ENCODE assay signal across 12 cellular contexts in the genomic region with DNA sequence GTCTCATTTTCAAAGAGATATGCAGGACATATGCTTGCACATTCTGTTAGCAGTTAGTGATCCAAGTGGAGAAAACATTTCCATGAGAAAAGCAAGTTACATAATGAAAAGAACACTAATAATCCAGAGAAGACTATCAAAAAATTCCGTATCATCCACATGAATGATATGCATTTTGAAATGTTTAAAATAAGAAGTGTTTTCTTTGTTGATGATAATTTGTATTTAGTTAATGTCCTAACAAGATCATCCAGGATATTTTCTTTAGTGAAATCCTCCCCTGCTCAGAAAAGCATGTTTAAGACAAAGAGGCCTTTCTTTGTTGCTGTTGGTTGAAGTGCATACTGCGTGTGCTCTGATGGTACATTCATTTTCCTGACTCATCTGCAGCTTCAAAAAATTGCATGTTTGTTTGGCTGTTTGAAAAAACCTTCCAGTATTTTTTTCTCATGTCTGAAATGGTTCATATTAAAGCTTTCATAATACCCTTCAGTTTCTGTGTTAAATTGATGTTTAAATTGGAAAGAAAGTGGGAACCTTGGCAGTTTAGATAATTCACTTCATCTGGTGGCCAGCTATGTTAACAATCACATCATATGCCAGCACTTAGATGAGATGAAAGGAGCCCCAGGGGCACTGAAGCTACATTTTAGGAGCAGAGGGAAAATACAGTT.
DNase-seq lines count a peak whose midpoint lies in the region; TF ChIP-seq lines count a peak whose summit lies in the region.
"Had no signal": no experiment of that assay in that cellular context is flagged by ENCODE, and none has a peak within 500 bp of the region (broad histone marks: within the 10 kb centered on the region; RNA-seq: fewer than 3 reads in every experiment).

No MANE protein-coding gene starts in this region.

- H3K4me3 ChIP-seq in neural cell (ENCODE audit: low read length) (peak overlapping the region; percentile 28), esophagus squamous epithelium (no peak overlapping the region)
- no peak overlapping the region for H3K4me3 ChIP-seq in effector memory CD4-positive, alpha-beta T cell (ENCODE audit: insufficient read depth, low read depth, low read length, poor library complexity, severe bottlenecking)

- 58 to 67% methylated on average over 2 of the region's 2 CpGs for WGBS in esophagus squamous epithelium, 2 donors

- no peak for TF ChIP-seq RAD21 in neural cell (conservative IDR thresholded peaks at IDR 0.05)

- H3K9me3 Mint-ChIP-seq in activated CD4-positive, alpha-beta memory T cell treated with anti-CD3 and anti-CD28 coated beads, Interleukin-2, amount 10 ng/mL, durations not matched to agents 7 days and 5 days: no peaks in the 10 kb centered on the region

- H3K4me1 Mint-ChIP-seq in activated CD4-positive, alpha-beta memory T cell treated with anti-CD3 and anti-CD28 coated beads, Interleukin-2, amount 10 ng/mL, durations not matched to agents 7 days and 5 days: no peaks in the 10 kb centered on the region

- H4K20me1 ChIP-seq in neural cell (ENCODE audit: insufficient read depth): no peaks in the 10 kb centered on the region

- H3K27me3 Mint-ChIP-seq in activated CD4-positive, alpha-beta memory T cell treated with anti-CD3 and anti-CD28 coated beads, Interleukin-2, amount 10 ng/mL, durations not matched to agents 7 days and 5 days: no peaks in the 10 kb centered on the region

- peaks cover 5% of the 10 kb centered on the region for H3F3A ChIP-seq in neural cell (ENCODE audit: insufficient read depth, low read length, poor library complexity, severe bottlenecking)

- H3K4me1 ChIP-seq in esophagus squamous epithelium: peaks cover 0 to 10% (median 8%) of the 10 kb centered on the region in 3 donors
- no peaks in the 10 kb centered on the region for H3K4me1 ChIP-seq in effector memory CD4-positive, alpha-beta T cell (ENCODE audit: control insufficient read depth, insufficient read depth, low read length, poor library complexity, severe bottlenecking)
- H3K4me1 ChIP-seq: Caco-2 had no signal

- intact Hi-C loops in esophagus squamous epithelium (cut with DNase I): no loop called here

- TF ChIP-seq EP300 in neural cell (conservative IDR thresholded peaks at IDR 0.05; ENCODE audit: poor library complexity, severe bottlenecking): peak; percentile 87

- H3K36me3 ChIP-seq in neural cell (ENCODE audit: insufficient read depth, low read length) (no peaks in the 10 kb centered on the region), esophagus squamous epithelium (no peaks in the 10 kb centered on the region)
- H3K36me3 ChIP-seq in effector memory CD4-positive, alpha-beta T cell (ENCODE audit: control insufficient read depth, insufficient read depth, low read length): no peaks in the 10 kb centered on the region

- no peak for TF ChIP-seq CTCF in neural cell (IDR thresholded peaks at IDR 0.05; ENCODE audit: poor library complexity, severe bottlenecking)
- TF ChIP-seq CTCF in esophagus squamous epithelium (IDR thresholded peaks at IDR 0.05): no peak

- DNase-seq in EL: peak; percentile 50
- DNase-seq in NCI-H2227 (lab: John Stamatoyannopoulos, UW; ENCODE audit: unreplicated experiment): peak; percentile 25
- DNase-seq in T-helper 1 cell: no peak
- DNase-seq in esophagus squamous epithelium (lab: John Stamatoyannopoulos, UW): no peak
- DNase-seq in activated CD4-positive, alpha-beta memory T cell treated with anti-CD3 and anti-CD28 coated beads, Interleukin-2, amount 10 ng/mL, durations not matched to agents 7 days and 5 days: no peak
- no peak for DNase-seq in effector memory CD4-positive, alpha-beta T cell
- DNase-seq: activated CD4-positive, CD25-positive, alpha-beta regulatory T cell treated with anti-CD3 and anti-CD28 coated beads, Interleukin-2, amount 50 U/mL, for 72 hours; activated effector memory CD4-positive, alpha-beta T cell treated with anti-CD3 and anti-CD28 coated beads, Interleukin-2, amount 50 U/mL, for 16 hours; Caco-2; islet precursor cell had no signal

- no peaks in the 10 kb centered on the region for H3K9me2 ChIP-seq in neural cell (ENCODE audit: insufficient read depth, low read length)

- no peaks in the 10 kb centered on the region for H3K27me3 ChIP-seq in neural cell (ENCODE audit: insufficient read depth, low read depth, low read length)
- H3K27me3 ChIP-seq in esophagus squamous epithelium: no peaks in the 10 kb centered on the region
- H3K27me3 ChIP-seq in effector memory CD4-positive, alpha-beta T cell (replicated peaks; ENCODE audit: control insufficient read depth, insufficient read depth, low read length, poor library complexity, severe bottlenecking): no peaks in the 10 kb centered on the region

- no peak overlapping the region for H2AFZ ChIP-seq in neural cell (ENCODE audit: low read depth, low read length)

- H3K79me2 ChIP-seq in neural cell (replicated peaks; ENCODE audit: insufficient read depth, low read length): no peaks in the 10 kb centered on the region

- H3K4me2 ChIP-seq in neural cell (ENCODE audit: low read length): peak overlapping the region; percentile 15

- TF ChIP-seq POLR2A in esophagus squamous epithelium (IDR thresholded peaks at IDR 0.05): no peak

- H3K27ac Mint-ChIP-seq in activated CD4-positive, alpha-beta memory T cell treated with anti-CD3 and anti-CD28 coated beads, Interleukin-2, amount 10 ng/mL, durations not matched to agents 7 days and 5 days: no peak overlapping the region

- H3K4me3 Mint-ChIP-seq in activated CD4-positive, alpha-beta memory T cell treated with anti-CD3 and anti-CD28 coated beads, Interleukin-2, amount 10 ng/mL, durations not matched to agents 7 days and 5 days: no peak overlapping the region

- H3K27ac ChIP-seq in cingulate gyrus (ENCODE audit: low read depth, low read length): peak overlapping the region; percentile 73
- H3K27ac ChIP-seq in neural cell (ENCODE audit: low read length): peak overlapping the region; percentile 49
- H3K27ac ChIP-seq in esophagus squamous epithelium: peak overlapping the region in 2 of 4 donors; percentile 2 to 31
- H3K27ac ChIP-seq in effector memory CD4-positive, alpha-beta T cell (ENCODE audit: insufficient read depth, low read length, poor library complexity, severe bottlenecking): no peak overlapping the region

- POLR2A ChIA-PET in activated CD4-positive, alpha-beta memory T cell treated with anti-CD3 and anti-CD28 coated beads, Interleukin-2, amount 10 ng/mL, durations not matched to agents 7 days and 5 days (lab: Charles Lee): no interaction called here

- H3K36me3 Mint-ChIP-seq in activated CD4-positive, alpha-beta memory T cell treated with anti-CD3 and anti-CD28 coated beads, Interleukin-2, amount 10 ng/mL, durations not matched to agents 7 days and 5 days (ENCODE audit: low read depth): no peaks in the 10 kb centered on the region

- CTCF ChIA-PET in activated CD4-positive, alpha-beta memory T cell treated with anti-CD3 and anti-CD28 coated beads, Interleukin-2, amount 10 ng/mL, durations not matched to agents 7 days and 5 days (lab: Charles Lee): no interaction called here

- H3K9me3 ChIP-seq in neural cell (ENCODE audit: low read length) (no peaks in the 10 kb centered on the region), esophagus squamous epithelium (no peaks in the 10 kb centered on the region)
- no peaks in the 10 kb centered on the region for H3K9me3 ChIP-seq in effector memory CD4-positive, alpha-beta T cell (ENCODE audit: control insufficient read depth, low read length)

- H3K9ac ChIP-seq in neural cell (ENCODE audit: low read length): peak overlapping the region; percentile 0

TF ChIP-seq in neural cell, 6 proteins besides CTCF, POLR2A, EP300 and RAD21:
- TF ChIP-seq TAF1 (IDR thresholded peaks at IDR 0.05; ENCODE audit: low read depth) (no peak), POLR2AphosphoS5 (IDR thresholded peaks at IDR 0.05) (peak; percentile 64), MXI1 (conservative IDR thresholded peaks at IDR 0.05; ENCODE audit: poor library complexity, severe bottlenecking) (no peak), EZH2 (IDR thresholded peaks at IDR 0.05; ENCODE audit: borderline replicate concordance, insufficient read depth, low read length, poor library complexity, severe bottlenecking) (no peak), SMC3 (conservative IDR thresholded peaks at IDR 0.05; ENCODE audit: poor library complexity) (no peak)
- TF ChIP-seq, protein P1, sequence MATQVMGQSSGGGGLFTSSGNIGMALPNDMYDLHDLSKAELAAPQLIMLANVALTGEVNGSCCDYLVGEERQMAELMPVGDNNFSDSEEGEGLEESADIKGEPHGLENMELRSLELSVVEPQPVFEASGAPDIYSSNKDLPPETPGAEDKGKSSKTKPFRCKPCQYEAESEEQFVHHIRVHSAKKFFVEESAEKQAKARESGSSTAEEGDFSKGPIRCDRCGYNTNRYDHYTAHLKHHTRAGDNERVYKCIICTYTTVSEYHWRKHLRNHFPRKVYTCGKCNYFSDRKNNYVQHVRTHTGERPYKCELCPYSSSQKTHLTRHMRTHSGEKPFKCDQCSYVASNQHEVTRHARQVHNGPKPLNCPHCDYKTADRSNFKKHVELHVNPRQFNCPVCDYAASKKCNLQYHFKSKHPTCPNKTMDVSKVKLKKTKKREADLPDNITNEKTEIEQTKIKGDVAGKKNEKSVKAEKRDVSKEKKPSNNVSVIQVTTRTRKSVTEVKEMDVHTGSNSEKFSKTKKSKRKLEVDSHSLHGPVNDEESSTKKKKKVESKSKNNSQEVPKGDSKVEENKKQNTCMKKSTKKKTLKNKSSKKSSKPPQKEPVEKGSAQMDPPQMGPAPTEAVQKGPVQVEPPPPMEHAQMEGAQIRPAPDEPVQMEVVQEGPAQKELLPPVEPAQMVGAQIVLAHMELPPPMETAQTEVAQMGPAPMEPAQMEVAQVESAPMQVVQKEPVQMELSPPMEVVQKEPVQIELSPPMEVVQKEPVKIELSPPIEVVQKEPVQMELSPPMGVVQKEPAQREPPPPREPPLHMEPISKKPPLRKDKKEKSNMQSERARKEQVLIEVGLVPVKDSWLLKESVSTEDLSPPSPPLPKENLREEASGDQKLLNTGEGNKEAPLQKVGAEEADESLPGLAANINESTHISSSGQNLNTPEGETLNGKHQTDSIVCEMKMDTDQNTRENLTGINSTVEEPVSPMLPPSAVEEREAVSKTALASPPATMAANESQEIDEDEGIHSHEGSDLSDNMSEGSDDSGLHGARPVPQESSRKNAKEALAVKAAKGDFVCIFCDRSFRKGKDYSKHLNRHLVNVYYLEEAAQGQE (IDR thresholded peaks at IDR 0.05; ENCODE audit: borderline replicate concordance): peak; percentile 66

Comparison
In these comparisons a context has a peak if more than half of its experiments do, and no peak if none do; other contexts are left out.
1. DNase-seq: peak in EL (single experiment) and NCI-H2227 (single experiment); none in T-helper 1 cell (0 of 5), esophagus squamous epithelium (single experiment), activated CD4-positive, alpha-beta memory T cell treated with anti-CD3 and anti-CD28 coated beads, Interleukin-2, amount 10 ng/mL, durations not matched to agents 7 days and 5 days (single experiment) and effector memory CD4-positive, alpha-beta T cell (0 of 3).